In the genomic region with DNA sequence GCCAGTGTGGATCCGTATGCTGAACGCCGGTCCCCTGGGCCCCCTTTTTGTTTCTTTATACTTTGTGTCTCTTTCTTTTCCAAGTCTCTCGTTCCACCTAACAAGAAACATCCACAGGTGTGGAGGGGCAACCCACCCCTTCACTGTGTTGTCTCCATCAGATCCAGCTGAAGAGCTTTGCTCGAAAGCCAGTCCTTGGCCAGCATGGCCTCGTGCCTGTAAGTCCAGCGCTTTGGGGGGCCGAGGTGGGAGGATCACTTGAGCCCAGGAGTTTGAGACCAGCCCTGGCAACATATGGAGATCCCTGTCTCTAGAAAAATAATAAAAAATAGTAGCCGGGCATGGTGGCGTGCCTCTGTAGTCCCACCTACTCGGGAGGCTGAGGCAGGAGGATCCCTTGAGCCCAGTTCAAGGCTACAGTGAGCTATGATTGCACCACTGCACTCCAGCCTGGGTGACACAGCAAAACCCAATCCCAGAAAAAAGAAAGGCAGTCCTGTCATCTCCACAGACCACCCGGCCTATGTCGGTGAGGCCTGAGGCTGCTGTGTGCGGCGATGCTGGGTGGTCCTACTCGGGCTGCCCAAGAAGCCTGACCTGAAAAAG, we compare ENCODE assay signal across 1 cellular context.
TF ChIP-seq lines count a peak whose summit lies in the region.

No MANE protein-coding gene starts in this region.

TF ChIP-seq in HCT116, 20 proteins besides CTCF, POLR2A, EP300 and RAD21 (continued from another document):
- TF ChIP-seq ZBTB33 (IDR thresholded peaks at IDR 0.05; ENCODE audit: extremely low read depth, insufficient replicate concordance, low read length) (no peak), ZFX (IDR thresholded peaks at IDR 0.05) (no peak), ELF1 (IDR thresholded peaks at IDR 0.05; ENCODE audit: borderline replicate concordance, low read depth) (no peak)
